7 cellular contexts compared by ENCODE assay signal in genomic region chr2:32866462-32866861, GRCh38.
DNase-seq lines count a peak whose midpoint lies in the region; ATAC-seq, FAIRE-seq and TF ChIP-seq lines count a peak whose summit lies in the region.
"Not testable (repeated sequence)": the region's sequence is repeated elsewhere in the genome, so short reads cannot be mapped to it uniquely, and the experiment has no call there.

No MANE protein-coding gene starts in this region.

- FAIRE-seq in endothelial cell of umbilical vein (lab: Jason Lieb, UNC): peak; percentile 55
- not testable (repeated sequence) for FAIRE-seq in HepG2 (lab: Jason Lieb, UNC)

- H3K4me2 ChIP-seq in IMR-90 (ENCODE audit: low read depth, low read length); endothelial cell of umbilical vein (ENCODE audit: insufficient read depth, low read length); HepG2 (ENCODE audit: low read depth, low read length); smooth muscle cell: not testable (repeated sequence)

- POLR2A ChIA-PET in IMR-90 (lab: Charles Lee; ENCODE audit: unreplicated experiment); endothelial cell of umbilical vein (lab: Charles Lee); HepG2 (lab: Yijun Ruan, JAX): not testable (repeated sequence)

- H3K4me1 Mint-ChIP-seq in Calu3 (ENCODE audit: low read depth, unreplicated experiment): peaks cover 21% of the 10 kb centered on the region

- H3K4me3 ChIP-seq in IMR-90 (ENCODE audit: insufficient read depth, low read depth, low read length); SJSA1; brain microvascular endothelial cell (ENCODE audit: low read depth, low read length); endothelial cell of umbilical vein (replicated peaks in 1 of 3; ENCODE audit: insufficient read depth in 1 of 3, low read depth in 1 of 3, low read length in 3 of 3); HepG2 (replicated peaks in 1 of 3; ENCODE audit: insufficient read depth in 1 of 3, low read depth in 2 of 3, low read length in 3 of 3); smooth muscle cell: not testable (repeated sequence)

- not testable (repeated sequence) for DNase-seq in Calu3; IMR-90; SJSA1 (ENCODE audit: low read depth in 1 of 2, low spot score in 2 of 2); brain microvascular endothelial cell; endothelial cell of umbilical vein (ENCODE audit: low read depth, low spot score); HepG2 (ENCODE audit: low spot score); smooth muscle cell (lab: John Stamatoyannopoulos, UW; ENCODE audit: unreplicated experiment)

- H3K9me3 Mint-ChIP-seq in Calu3 (ENCODE audit: low read depth, unreplicated experiment): not testable (repeated sequence)

- H3K9me3 ChIP-seq in IMR-90 (ENCODE audit: control insufficient read depth, insufficient read depth, low read length); SJSA1 (replicated peaks); endothelial cell of umbilical vein (replicated peaks; ENCODE audit: control insufficient read depth, insufficient read depth, low read length); HepG2 (ENCODE audit: low read length); smooth muscle cell (replicated peaks; ENCODE audit: low read depth): not testable (repeated sequence)

- not testable (repeated sequence) for H2AK9ac ChIP-seq in IMR-90 (replicated peaks; ENCODE audit: low read depth, low read length, poor library complexity)

- not testable (repeated sequence) for H2BK15ac ChIP-seq in IMR-90 (ENCODE audit: low read depth, low read length)

- H2BK120ac ChIP-seq in IMR-90 (ENCODE audit: low read depth, low read length): peak overlapping the region; percentile 54; the same call in 1 of the 2 replicates

- H3K27me3 Mint-ChIP-seq in Calu3 (ENCODE audit: unreplicated experiment): not testable (repeated sequence)

- BruUV-seq in Calu3 (replicated peaks; lab: Mats Ljungman, UMichigan); IMR-90 (replicated peaks; lab: Mats Ljungman, UMichigan); endothelial cell of umbilical vein (replicated peaks; lab: Mats Ljungman, UMichigan); HepG2 (replicated peaks; lab: Mats Ljungman, UMichigan): not testable (repeated sequence)

- H3K4me1 ChIP-seq in IMR-90 (ENCODE audit: control insufficient read depth, insufficient read depth, low read length) (peaks cover 16% of the 10 kb centered on the region), SJSA1 (replicated peaks) (peaks cover 40% of the 10 kb centered on the region), endothelial cell of umbilical vein (ENCODE audit: control insufficient read depth, extremely low read depth, insufficient read depth, low read length) (peaks cover 15% of the 10 kb centered on the region)
- not testable (repeated sequence) for H3K4me1 ChIP-seq in HepG2 (ENCODE audit: insufficient read depth, low read length); smooth muscle cell (ENCODE audit: low read depth)

- not testable (repeated sequence) for H3K27ac ChIP-seq in IMR-90 (ENCODE audit: insufficient read depth, low read length); endothelial cell of umbilical vein (ENCODE audit: insufficient read depth, low read depth, low read length); HepG2 (ENCODE audit: extremely low read length, insufficient read depth, low read length)
- H3K27ac ChIP-seq in SJSA1: peak overlapping the region; percentile 91
- peak overlapping the region; percentile 88 for H3K27ac ChIP-seq in brain microvascular endothelial cell
- H3K27ac ChIP-seq in smooth muscle cell (ENCODE audit: low read depth): peak overlapping the region; percentile 72

- not testable (repeated sequence) for H4K20me1 ChIP-seq in IMR-90 (ENCODE audit: insufficient read depth, low read length); endothelial cell of umbilical vein (replicated peaks; ENCODE audit: control insufficient read depth, extremely low read depth, insufficient read depth, low read length); HepG2 (ENCODE audit: insufficient read depth, low read length); smooth muscle cell (ENCODE audit: low read depth)

- H4K91ac ChIP-seq in IMR-90 (ENCODE audit: insufficient read depth, low read depth, low read length): not testable (repeated sequence)

- peak overlapping the region; percentile 33; the same call in 1 of the 2 replicates for H3K18ac ChIP-seq in IMR-90 (ENCODE audit: low read depth, low read length)

- TF ChIP-seq RAD21 in IMR-90 (IDR thresholded peaks at IDR 0.05; ENCODE audit: low read length); HepG2 (CRISPR knock-in tag; IDR thresholded peaks at IDR 0.05): not testable (repeated sequence)

- CTCF ChIA-PET in Calu3 (lab: Charles Lee); endothelial cell of umbilical vein (lab: Charles Lee); HepG2 (lab: Yijun Ruan, JAX; ENCODE audit: low intra/inter-chr PET ratio, low total read pairs): not testable (repeated sequence)
- CTCF ChIA-PET in IMR-90 (lab: Yijun Ruan, JAX): interaction anchor here (0.5 kb wide), 1 partner anchor 78 kb away, joined by 3 read pairs; no protein-coding TSS in a partner anchor

- intact Hi-C loops in Calu3 (cut with micrococcal nuclease; ENCODE audit: unreplicated experiment); IMR-90 (cut with micrococcal nuclease); endothelial cell of umbilical vein (cut with micrococcal nuclease); HepG2 (cut with micrococcal nuclease; ENCODE audit: unreplicated experiment): not testable (repeated sequence)

- not testable (repeated sequence) for H4K5ac ChIP-seq in IMR-90 (ENCODE audit: low read depth, low read length)

- not testable (repeated sequence) for H3K56ac ChIP-seq in IMR-90 (ENCODE audit: extremely low read depth, insufficient read depth, low read length)

- peak overlapping the region; percentile 98 for H2BK5ac ChIP-seq in IMR-90 (ENCODE audit: low read depth, low read length, poor library complexity, severe bottlenecking)

- peaks cover 11% of the 10 kb centered on the region for H3K9me1 ChIP-seq in IMR-90 (ENCODE audit: insufficient read depth, low read length)
- not testable (repeated sequence) for H3K9me1 ChIP-seq in endothelial cell of umbilical vein (replicated peaks; ENCODE audit: control insufficient read depth, extremely low read depth, insufficient read depth, low read length)

- not testable (repeated sequence) for H3K27me3 ChIP-seq in IMR-90 (ENCODE audit: control insufficient read depth, insufficient read depth, low read length); SJSA1 (replicated peaks); brain microvascular endothelial cell (replicated peaks); endothelial cell of umbilical vein (ENCODE audit: control insufficient read depth in 2 of 2, insufficient read depth in 2 of 2, low read length in 2 of 2); HepG2 (ENCODE audit: control insufficient read depth in 1 of 2, insufficient read depth in 2 of 2, low read length in 2 of 2); smooth muscle cell (ENCODE audit: low read depth)

- not testable (repeated sequence) for TF ChIP-seq POLR2A in IMR-90 (IDR thresholded peaks at IDR 0.05; ENCODE audit: low read depth, low read length); endothelial cell of umbilical vein (IDR thresholded peaks at IDR 0.05; ENCODE audit: low read depth, low read length); HepG2 (IDR thresholded peaks at IDR 0.05; ENCODE audit: insufficient read depth in 1 of 2, low read depth in 2 of 2, low read length in 2 of 2)

- H3K4ac ChIP-seq in IMR-90 (ENCODE audit: low read depth, low read length): peak overlapping the region; percentile 47; the same call in 1 of the 2 replicates

- not testable (repeated sequence) for H3K4me3 Mint-ChIP-seq in Calu3 (ENCODE audit: low read depth, unreplicated experiment)

- TF ChIP-seq CTCF in Calu3 (IDR thresholded peaks at IDR 0.05; ENCODE audit: unreplicated experiment); IMR-90 (conservative IDR thresholded peaks at IDR 0.05; ENCODE audit: low read depth, low read length); brain microvascular endothelial cell (IDR thresholded peaks at IDR 0.05; ENCODE audit: low read depth, low read length, missing control alignments); endothelial cell of umbilical vein (IDR thresholded peaks at IDR 0.05; ENCODE audit: extremely low read depth in 1 of 2, insufficient read depth in 1 of 2, low read depth in 1 of 2, low read length in 2 of 2); HepG2 (CRISPR knock-in tag; IDR thresholded peaks at IDR 0.05); smooth muscle cell (IDR thresholded peaks at IDR 0.05; ENCODE audit: borderline replicate concordance, insufficient read depth, poor library complexity, severe bottlenecking): not testable (repeated sequence)

- ATAC-seq in IMR-90 (ENCODE audit: low read depth); HepG2: not testable (repeated sequence)

- not testable (repeated sequence) for H3K79me1 ChIP-seq in IMR-90 (ENCODE audit: low read depth in 1 of 2, low read length in 2 of 2)

- in situ Hi-C loops in IMR-90 (cut with MboI; ENCODE audit: low sequenced_read_pairs); brain microvascular endothelial cell (cut with HindIII; ENCODE audit: low pct_ligation_motif_present, low sequenced_read_pairs); HepG2 (cut with HindIII; ENCODE audit: extremely low pct_ligation_motif_present, low pct_unique_long_range_greater_than_20kb): not testable (repeated sequence)

- H3K27ac Mint-ChIP-seq in Calu3 (ENCODE audit: unreplicated experiment): peak overlapping the region; percentile 90

- dilution Hi-C loops in IMR-90 (cut with HindIII; ENCODE audit: low sequenced_read_pairs, unreplicated experiment); endothelial cell of umbilical vein (cut with MboI; ENCODE audit: extremely low pct_ligation_motif_present, low sequenced_read_pairs): not testable (repeated sequence)

- not testable (repeated sequence) for H2AK5ac ChIP-seq in IMR-90 (ENCODE audit: low read depth, low read length)

- H3K14ac ChIP-seq in IMR-90 (replicated peaks; ENCODE audit: low read depth, low read length): not testable (repeated sequence)

- WGBS in IMR-90 (ENCODE audit: extremely low coverage in 2 of 2, insufficient read length in 1 of 2), 2 experiments: no CpG with 5 or more reads among the region's 1 CpG
- 30% methylated on average over 1 of the region's 1 CpG for WGBS in HepG2 (ENCODE audit: low lambda C conversion rate)
- 97% methylated on average over 1 of the region's 1 CpG for WGBS in smooth muscle cell (ENCODE audit: low lambda C conversion rate)

- H3K36me3 ChIP-seq in IMR-90 (ENCODE audit: control insufficient read depth, insufficient read depth, low read length); SJSA1; brain microvascular endothelial cell (replicated peaks); endothelial cell of umbilical vein (ENCODE audit: control insufficient read depth in 2 of 2, extremely low read depth in 1 of 2, insufficient read depth in 2 of 2, low read length in 2 of 2); HepG2 (replicated peaks in 1 of 2; ENCODE audit: control insufficient read depth in 1 of 2, insufficient read depth in 2 of 2, low read length in 2 of 2); smooth muscle cell (ENCODE audit: low read depth): not testable (repeated sequence)

- not testable (repeated sequence) for H3K9ac ChIP-seq in IMR-90 (ENCODE audit: low read depth, low read length); endothelial cell of umbilical vein (replicated peaks; ENCODE audit: extremely low read depth, insufficient read depth, low read length); HepG2 (ENCODE audit: insufficient read depth, low read depth, low read length); smooth muscle cell (ENCODE audit: low read depth)

- peak overlapping the region in 1 of 2 experiments; percentile 49; a peak in 2 of 4 replicates for H4K8ac ChIP-seq in IMR-90 (ENCODE audit: low read depth in 2 of 2, low read length in 2 of 2)

- H3F3A ChIP-seq in smooth muscle cell (ENCODE audit: low read depth): not testable (repeated sequence)

- H2AFZ ChIP-seq in IMR-90 (replicated peaks; ENCODE audit: low read length, poor library complexity); endothelial cell of umbilical vein (ENCODE audit: low read depth, low read length); HepG2 (ENCODE audit: low read length); smooth muscle cell (ENCODE audit: low read depth): not testable (repeated sequence)

- H3K79me2 ChIP-seq in endothelial cell of umbilical vein (ENCODE audit: control insufficient read depth, insufficient read depth, low read length); HepG2 (ENCODE audit: insufficient read depth, low read length); smooth muscle cell (ENCODE audit: low read depth): not testable (repeated sequence)

- H2BK20ac ChIP-seq in IMR-90 (ENCODE audit: low read depth, low read length): peak overlapping the region; percentile 94

- not testable (repeated sequence) for H3K36me3 Mint-ChIP-seq in Calu3 (ENCODE audit: insufficient read depth, unreplicated experiment)

- TF ChIP-seq EP300 in HepG2 (IDR thresholded peaks at IDR 0.05; ENCODE audit: low read depth in 2 of 2, low read length in 2 of 2); HepG2 (CRISPR knock-in tag; IDR thresholded peaks at IDR 0.05; ENCODE audit: borderline replicate concordance): not testable (repeated sequence)

- H3K23ac ChIP-seq in IMR-90 (ENCODE audit: low read depth, low read length): not testable (repeated sequence)
